In the genomic region with DNA sequence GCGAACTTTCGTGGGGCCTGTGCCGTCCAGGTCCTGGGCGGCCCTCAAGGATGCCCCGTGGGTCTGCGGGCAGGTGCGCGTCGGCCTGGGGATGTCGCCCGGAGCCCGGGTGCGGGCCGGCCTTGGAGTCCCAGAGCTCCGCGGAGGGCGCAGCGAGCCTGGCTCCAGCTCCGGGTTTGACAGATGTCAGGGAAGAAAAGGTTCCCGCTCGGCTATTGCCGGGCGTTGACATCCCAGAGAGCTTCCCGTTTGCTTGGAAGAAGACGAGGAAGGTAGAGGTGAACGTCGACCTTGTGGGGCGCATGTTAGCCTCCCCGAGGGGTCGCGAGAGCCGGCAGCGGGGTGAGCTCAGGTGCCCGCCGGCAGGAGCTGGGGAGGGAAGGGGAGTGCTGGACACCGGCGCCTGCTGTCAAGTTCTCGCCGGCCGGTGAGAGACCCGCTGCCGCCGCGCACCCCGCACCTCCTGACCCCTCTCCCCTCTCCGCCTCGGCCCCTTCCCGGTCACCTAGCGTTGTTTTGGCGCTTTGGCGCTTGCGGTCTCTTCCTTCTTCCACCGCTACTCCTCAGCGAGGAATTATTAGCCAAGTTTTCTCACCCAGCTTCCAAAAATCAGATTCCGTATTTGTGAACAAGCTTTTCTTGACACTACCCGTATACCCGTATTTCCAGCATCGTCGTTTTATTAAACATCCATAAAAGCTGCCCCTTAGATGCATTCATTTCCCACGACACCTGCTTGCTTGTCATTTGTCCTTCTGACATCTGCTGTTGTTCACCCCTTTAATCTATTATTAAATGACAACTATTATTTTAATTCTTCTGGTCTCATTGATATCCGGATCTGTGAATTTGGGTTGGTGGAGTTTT, we compare ENCODE assay signal across 7 cellular contexts. TPM values are rescaled to one million over a fixed set of nuclear protein-coding genes. Genes with fewer than 3 reads are reported as not detected.
DNase-seq lines count a peak whose midpoint lies in the region; ATAC-seq and TF ChIP-seq lines count a peak whose summit lies in the region.

No MANE protein-coding gene starts in this region.

- peaks cover 2% of the 10 kb centered on the region for H3K36me3 Mint-ChIP-seq in memory B cell

- H3K27me3 Mint-ChIP-seq in memory B cell: peaks cover 2% of the 10 kb centered on the region

- H3K4me1 Mint-ChIP-seq in memory B cell: peaks cover 33% of the 10 kb centered on the region

- H3K27ac ChIP-seq in HUES6 (ENCODE audit: low read depth, low read length): no peak overlapping the region
- H3K27ac ChIP-seq in urinary bladder (ENCODE audit: low read depth): no peak overlapping the region

- H3K9me3 Mint-ChIP-seq in memory B cell: no peaks in the 10 kb centered on the region

- H3K4me3 ChIP-seq in HUES6 (ENCODE audit: low read depth, low read length): peak overlapping the region; percentile 77
- H3K4me3 ChIP-seq in cardiac fibroblast (replicated peaks in 1 of 2; ENCODE audit: low read depth in 2 of 2, low read length in 2 of 2): peak overlapping the region; percentile 73 to 97
- peak overlapping the region; percentile 96 for H3K4me3 ChIP-seq in urinary bladder (ENCODE audit: low read depth, low read length)

- ATAC-seq in memory B cell (ENCODE audit: low read depth) (no peak), HG02759 (IDR thresholded peaks at IDR 0.05; ENCODE audit: unreplicated experiment) (no peak), HG03097 (IDR thresholded peaks at IDR 0.05; ENCODE audit: low FRiP score, unreplicated experiment) (no peak)

- no peaks in the 10 kb centered on the region for H3K36me3 ChIP-seq in HUES6 (ENCODE audit: control insufficient read depth, insufficient read depth, low read length)
- no peaks in the 10 kb centered on the region for H3K36me3 ChIP-seq in urinary bladder (ENCODE audit: insufficient read depth)

- H3K9ac ChIP-seq in HUES6 (ENCODE audit: low read length): no peak overlapping the region

- peaks cover 22% of the 10 kb centered on the region for H3K4me1 ChIP-seq in HUES6 (ENCODE audit: control insufficient read depth, insufficient read depth, low read length)
- peaks cover 1% of the 10 kb centered on the region for H3K4me1 ChIP-seq in urinary bladder (ENCODE audit: insufficient read depth)

- DNase-seq in G401 (ENCODE audit: low spot score) (peak; percentile 33), cardiac fibroblast (ENCODE audit: low read depth in 2 of 2) (no peak), memory B cell (ENCODE audit: low spot score in 2 of 2) (no peak)

- in situ Hi-C loops in G401 (cut with HindIII; ENCODE audit: low sequenced_read_pairs): no loop called here

- TF ChIP-seq CTCF in cardiac fibroblast (IDR thresholded peaks at IDR 0.05; ENCODE audit: low read depth, low read length): no peak

- 12% methylated on average over 61 of the region's 61 CpGs for WGBS in urinary bladder

- peak overlapping the region; percentile 84 for H3K4me3 Mint-ChIP-seq in memory B cell

- no peaks in the 10 kb centered on the region for H3K9me3 ChIP-seq in HUES6 (ENCODE audit: control insufficient read depth, insufficient read depth, low read depth, low read length)

- peaks cover 79% of the 10 kb centered on the region for H3K27me3 ChIP-seq in HUES6 (ENCODE audit: control insufficient read depth, insufficient read depth, low read length)

- peak overlapping the region; percentile 19 for H3K27ac Mint-ChIP-seq in memory B cell

RNA-seq across cellular contexts. Expression of gene BMAL1, which starts 1.3 kb away (rescaled TPM):
- 0.80 and 6.2 TPM in 2 replicates for total RNA-seq in G401 (2014; rRNA removed; shearing (Covaris generic))
- total RNA-seq in urinary bladder: 16.4 TPM
- polyA plus RNA-seq in urinary bladder: 12.2 TPM
